8 cellular contexts compared by ENCODE assay signal in the genomic region with DNA sequence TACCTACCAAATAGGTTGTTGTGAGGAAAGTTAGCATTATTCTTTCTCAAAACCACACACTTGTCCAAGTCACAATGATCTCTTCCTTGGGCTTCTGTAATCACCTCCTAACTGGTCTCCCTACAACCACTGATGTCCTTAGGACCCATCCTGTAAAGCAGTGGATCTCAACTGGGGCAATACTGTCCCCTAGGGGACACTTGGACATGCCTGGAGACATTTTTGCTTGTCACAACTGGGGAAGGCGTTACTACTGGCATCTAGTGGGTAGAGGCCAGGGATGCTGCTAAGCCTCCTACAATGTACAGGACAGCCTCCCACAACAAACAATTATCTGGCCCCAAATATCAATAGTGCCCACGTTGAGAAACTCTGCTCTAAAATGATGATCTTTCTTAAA.
DNase-seq lines count a peak whose midpoint lies in the region; ATAC-seq and TF ChIP-seq lines count a peak whose summit lies in the region.

No MANE protein-coding gene starts in this region.

- TF ChIP-seq POLR2A in right lobe of liver (IDR thresholded peaks at IDR 0.05) = no peak

- DNase-seq in Caki2 (ENCODE audit: low read depth) (peak; percentile 9), NCI-H526 (lab: John Stamatoyannopoulos, UW) (peak; percentile 62), cardiac fibroblast (ENCODE audit: low read depth in 2 of 2) (peak; percentile 24 to 48), right lobe of liver (no peak), NCI-H345 (lab: John Stamatoyannopoulos, UW) (no peak)

- H3K27me3 ChIP-seq in right lobe of liver = no peaks in the 10 kb centered on the region

- no peaks in the 10 kb centered on the region for H3K36me3 ChIP-seq in right lobe of liver

- TF ChIP-seq CTCF in cardiac fibroblast (IDR thresholded peaks at IDR 0.05; ENCODE audit: low read depth, low read length) = peak; percentile 41
- peak; percentile 24 to 38 (median 32) for TF ChIP-seq CTCF in right lobe of liver (IDR thresholded peaks at IDR 0.05)

- no peaks in the 10 kb centered on the region for H3K9me3 ChIP-seq in right lobe of liver

- ATAC-seq in GM18907 (IDR thresholded peaks at IDR 0.05; ENCODE audit: unreplicated experiment) = peak; percentile 64
- ATAC-seq in right lobe of liver = peak; percentile 38 to 63 (median 60)
- ATAC-seq in GM19023 (IDR thresholded peaks at IDR 0.05; ENCODE audit: unreplicated experiment) = no peak
- ATAC-seq in GM19324 (IDR thresholded peaks at IDR 0.05; ENCODE audit: low FRiP score, unreplicated experiment) = no peak

- no peaks in the 10 kb centered on the region for H3K4me1 ChIP-seq in right lobe of liver

- intact Hi-C loops in right lobe of liver (cut with DNase I) = no loop called here

- H3K27ac ChIP-seq in right lobe of liver = no peak overlapping the region

- H3K4me3 ChIP-seq in cardiac fibroblast (replicated peaks in 1 of 2; ENCODE audit: low read depth in 2 of 2, low read length in 2 of 2) (no peak overlapping the region), right lobe of liver (no peak overlapping the region)

- in situ Hi-C loops in Caki2 (cut with HindIII; ENCODE audit: low pct_unique_long_range_greater_than_20kb, low sequenced_read_pairs) = no loop called here

- 30% methylated on average over 2 of the region's 2 CpGs for whole genome bisulfite sequencing in right lobe of liver (ENCODE audit: insufficient coverage, low coverage, low lambda C conversion rate, missing lambda C conversion rate)

Comparison
In these comparisons a context has a peak if more than half of its experiments do, and no peak if none do; other contexts are left out.
1. DNase-seq: peak in Caki2 (single experiment), NCI-H526 (2 of 2) and cardiac fibroblast (2 of 2); none in right lobe of liver (0 of 3) and NCI-H345 (single experiment).
2. ATAC-seq: peak in GM18907 (single experiment) and right lobe of liver (4 of 4); none in GM19023 (single experiment) and GM19324 (single experiment).